ENCODE assay signal across 10 cellular contexts in genomic region chr5:42944989-42945388, GRCh38.
DNase-seq lines count a peak whose midpoint lies in the region; ATAC-seq and TF ChIP-seq lines count a peak whose summit lies in the region.
"Had no signal": no experiment of that assay in that cellular context is flagged by ENCODE, and none has a peak within 500 bp of the region (broad histone marks: within the 10 kb centered on the region; RNA-seq: fewer than 3 reads in every experiment).

No MANE protein-coding gene starts in this region.

- ATAC-seq in Right ventricle myocardium superior (ENCODE audit: poor library complexity) (no peak), GM19351 (IDR thresholded peaks at IDR 0.05; ENCODE audit: unreplicated experiment) (no peak)

- no peaks in the 10 kb centered on the region for H3K9me3 ChIP-seq in left ventricle myocardium inferior (replicated peaks)
- H3K9me3 ChIP-seq: neutrophil had no signal

- peak overlapping the region; percentile 1 for H3K27ac ChIP-seq in left ventricle myocardium inferior (replicated peaks)
- H3K27ac ChIP-seq: neutrophil had no signal

- no peak overlapping the region for H3K4me3 ChIP-seq in left ventricle myocardium inferior
- H3K4me3 ChIP-seq in fibroblast of the aortic adventitia (ENCODE audit: low read depth, low read length): no peak overlapping the region
- H3K4me3 ChIP-seq in lower leg skin (ENCODE audit: low read depth, poor library complexity, severe bottlenecking): no peak overlapping the region

- TF ChIP-seq POLR2A in lower leg skin (IDR thresholded peaks at IDR 0.05): no peak

- peaks cover 29% of the 10 kb centered on the region for H3K4me1 ChIP-seq in left ventricle myocardium inferior

- H3K27me3 ChIP-seq in left ventricle myocardium inferior (ENCODE audit: low read depth): peaks cover 100% of the 10 kb centered on the region

- intact Hi-C loops in left ventricle myocardium inferior (cut with micrococcal nuclease): no loop called here
- intact Hi-C loops in Right ventricle myocardium superior (cut with DNase I): no loop called here
- intact Hi-C loops in lower leg skin (cut with DNase I; ENCODE audit: low total_unique reads): no loop called here

- TF ChIP-seq CTCF in left ventricle myocardium inferior (IDR thresholded peaks at IDR 0.05; ENCODE audit: borderline replicate concordance) (no peak), fibroblast of the aortic adventitia (IDR thresholded peaks at IDR 0.05; ENCODE audit: insufficient read depth, low read length) (no peak), lower leg skin (IDR thresholded peaks at IDR 0.05) (no peak)

- DNase-seq in left ventricle myocardium inferior: no peak
- DNase-seq in Right ventricle myocardium superior: no peak
- DNase-seq in SW 1271 (lab: John Stamatoyannopoulos, UW): peak; percentile 62 to 91
- DNase-seq in fibroblast of the aortic adventitia (ENCODE audit: low read depth): peak; percentile 93
- DNase-seq in stromal cell of bone marrow (ENCODE audit: low read depth): peak; percentile 79
- no peak for DNase-seq in lower leg skin (ENCODE audit: low spot score in 2 of 2)
- no peak for DNase-seq in NCI-H1694 treated with DMSO at 0.1 percent for 48 hours (lab: John Stamatoyannopoulos, UW)
- DNase-seq: SIG-M5 had no signal

- 85 to 95% methylated on average over 5 of the region's 5 CpGs for WGBS in lower leg skin, 2 donors

- no peaks in the 10 kb centered on the region for H3K36me3 ChIP-seq in left ventricle myocardium inferior
- H3K36me3 ChIP-seq: neutrophil had no signal

Comparison
In these comparisons a context has a peak if more than half of its experiments do, and no peak if none do; other contexts are left out.
1. DNase-seq: peak in SW 1271 (2 of 2), fibroblast of the aortic adventitia (single experiment) and stromal cell of bone marrow (single experiment); none in left ventricle myocardium inferior (single experiment), Right ventricle myocardium superior (single experiment), lower leg skin (0 of 2) and NCI-H1694 treated with DMSO at 0.1 percent for 48 hours (single experiment).